ENCODE assay signal across 11 cellular contexts in the genomic region with DNA sequence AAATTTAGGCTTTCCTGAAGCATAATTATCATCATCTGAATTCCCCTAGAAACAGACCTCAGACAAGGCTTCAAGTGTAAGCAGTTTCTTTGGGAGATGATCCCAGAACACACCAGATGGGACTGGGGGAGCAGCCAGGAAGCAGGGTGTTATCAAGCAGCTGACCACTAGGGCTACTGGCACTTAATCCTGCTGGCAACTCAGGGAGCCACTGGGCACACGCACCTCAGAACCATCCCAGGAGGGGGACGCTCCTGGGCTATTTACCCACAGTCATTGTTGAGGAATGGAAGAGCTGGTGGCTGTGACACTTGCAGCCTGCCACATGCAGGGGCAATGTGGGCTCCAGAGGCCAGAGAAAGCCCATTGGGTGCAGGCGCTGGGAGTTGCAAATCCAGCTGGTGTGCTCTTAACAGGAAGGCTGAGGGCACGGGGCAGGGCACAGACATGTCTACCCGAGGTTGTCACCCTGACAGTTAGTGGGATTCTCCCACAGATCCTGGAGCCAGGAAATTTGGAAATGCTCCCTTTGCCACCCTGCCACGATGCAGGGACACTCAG. TPM values are rescaled to one million over a fixed set of nuclear protein-coding genes. Genes with fewer than 3 reads are reported as not detected.
A peak's percentile ranks its signal among the peaks of the same experiment; 100 is the strongest.
DNase-seq lines count a peak whose midpoint lies in the region; ATAC-seq, FAIRE-seq and TF ChIP-seq lines count a peak whose summit lies in the region.
"Had no signal": no experiment of that assay in that cellular context is flagged by ENCODE, and none has a peak within 500 bp of the region (broad histone marks: within the 10 kb centered on the region; RNA-seq: fewer than 3 reads in every experiment).

No MANE protein-coding gene starts in this region.

- H3K4ac ChIP-seq in H9 (ENCODE audit: low read depth, low read length), result no peak overlapping the region

- no peaks in the 10 kb centered on the region for H3K9me3 Mint-ChIP-seq in H9

- no peak overlapping the region for H3T11ph ChIP-seq in H9 (ENCODE audit: low read length)

- no peaks in the 10 kb centered on the region; the same call in 1 of the 2 replicates for H3K27me3 Mint-ChIP-seq in H9 (ENCODE audit: low read depth)

- no CpG with 5 or more reads among the region's 6 CpGs for WGBS in H9 (ENCODE audit: extremely low coverage, insufficient read length, low lambda C conversion rate)

- no peaks in the 10 kb centered on the region for H3K79me1 ChIP-seq in H9 (ENCODE audit: insufficient read depth, low read depth, low read length, poor library complexity, severe bottlenecking)

- no peaks in the 10 kb centered on the region for H3K23me2 ChIP-seq in H9 (ENCODE audit: insufficient read length, low read depth, low read length, poor library complexity, severe bottlenecking)

- H3K4me3 ChIP-seq in AG09309 (ENCODE audit: control insufficient read depth, low read depth, low read length) (no peak overlapping the region), bronchial epithelial cell (ENCODE audit: low read depth, low read length) (no peak overlapping the region), kidney (ENCODE audit: low read length in 2 of 2) (no peak overlapping the region), colonic mucosa (no peak overlapping the region)
- H3K4me3 ChIP-seq: body of pancreas had no signal

- no peaks in the 10 kb centered on the region; the same call in 1 of the 2 replicates for H3K4me1 ChIP-seq in H9 (ENCODE audit: insufficient read depth, low read length)
- H3K4me1 ChIP-seq in kidney (ENCODE audit: control insufficient read depth in 1 of 2, insufficient read depth in 1 of 2, low read depth in 1 of 2, low read length in 2 of 2), result no peaks in the 10 kb centered on the region
- no peaks in the 10 kb centered on the region for H3K4me1 ChIP-seq in colonic mucosa

- H3K9ac ChIP-seq in H9 (ENCODE audit: extremely low read depth, insufficient read length, low read length) (no peak overlapping the region), kidney (ENCODE audit: low read length in 2 of 2) (no peak overlapping the region), colonic mucosa (ENCODE audit: low read depth in 2 of 2, low read length in 2 of 2) (no peak overlapping the region)

- no peaks in the 10 kb centered on the region for H3K79me2 ChIP-seq in H9 (ENCODE audit: insufficient read depth, low read length)

- no peak overlapping the region for H2BK20ac ChIP-seq in H9 (ENCODE audit: low read depth, low read length, poor library complexity, severe bottlenecking)

- H3K4me1 Mint-ChIP-seq in H9, result peaks cover 20% of the 10 kb centered on the region in 2 experiments

- H3K27ac ChIP-seq in H9 (ENCODE audit: insufficient read length, low read depth, low read length) (no peak overlapping the region), kidney (ENCODE audit: low read depth in 2 of 2, low read length in 2 of 2) (no peak overlapping the region), colonic mucosa (no peak overlapping the region)
- H3K27ac ChIP-seq: body of pancreas had no signal

- no peak for FAIRE-seq in bronchial epithelial cell (lab: Jason Lieb, UNC)
- FAIRE-seq in kidney (lab: Jason Lieb, UNC), result no peak
- no peak for FAIRE-seq in HTR-8/SVneo (lab: Jason Lieb, UNC)

- H3K27ac Mint-ChIP-seq in H9, result peak overlapping the region; percentile 40 to 79 (median 68); a peak in 3 of 7 replicates

- peaks cover 7 to 46% (median 38%) of the 10 kb centered on the region in 3 experiments for H3K36me3 Mint-ChIP-seq in H9 (ENCODE audit: insufficient read depth in 1 of 3, low read depth in 3 of 3)

- no peak overlapping the region for H4K5ac ChIP-seq in H9 (ENCODE audit: insufficient read length, low read depth, low read length)

- no peak overlapping the region for H3K18ac ChIP-seq in H9 (ENCODE audit: insufficient read length, low read depth, low read length)

- intact Hi-C loops in kidney (cut with DNase I), result no loop called here
- intact Hi-C loops in colonic mucosa (cut with DNase I), result no loop called here

- ATAC-seq in GM18520 (IDR thresholded peaks at IDR 0.05; ENCODE audit: unreplicated experiment), result no peak
- ATAC-seq: body of pancreas had no signal

- H2AFZ ChIP-seq in H9 (ENCODE audit: low read length), result no peak overlapping the region

- H2BK15ac ChIP-seq in H9 (ENCODE audit: low read depth, low read length), result no peak overlapping the region

- H3K4me3 Mint-ChIP-seq in H9, result no peak overlapping the region

- no peak overlapping the region for H2BK120ac ChIP-seq in H9 (ENCODE audit: low read depth, low read length, poor library complexity, severe bottlenecking)

- H3K23ac ChIP-seq in H9 (ENCODE audit: insufficient read length, low read depth, low read length), result no peak overlapping the region

- H3K36me3 ChIP-seq in bronchial epithelial cell (ENCODE audit: control insufficient read depth, insufficient read depth, low read length) (peaks cover 10% of the 10 kb centered on the region), kidney (ENCODE audit: control insufficient read depth in 1 of 2, insufficient read depth in 2 of 2, low read length in 2 of 2) (peaks cover 0 to 5% of the 10 kb centered on the region in 2 donors), colonic mucosa (no peaks in the 10 kb centered on the region)

- no peaks in the 10 kb centered on the region for H4K20me1 ChIP-seq in H9 (ENCODE audit: control insufficient read depth, insufficient read depth, insufficient read length)

- no peak for DNase-seq in AG09309 (ENCODE audit: low read depth)
- DNase-seq in H9, result no peak
- no peak for DNase-seq in bronchial epithelial cell (ENCODE audit: low read depth)
- peak; percentile 44 for DNase-seq in kidney
- DNase-seq in HTR-8/SVneo (ENCODE audit: insufficient read length, low spot score), result no peak
- no peak for DNase-seq in activated T-cell treated with anti-CD3 and anti-CD28 coated beads for 4 hours
- no peak for DNase-seq in colonic mucosa
- DNase-seq: body of pancreas, NCI-H446, T-helper 1 cell had no signal

- H2AK5ac ChIP-seq in H9 (ENCODE audit: insufficient read length, low read length), result no peak overlapping the region

- no peak overlapping the region for H3K56ac ChIP-seq in H9 (ENCODE audit: insufficient read length, low read depth, low read length)

- no peaks in the 10 kb centered on the region for H3K27me3 ChIP-seq in H9 (ENCODE audit: insufficient read depth, low read length)
- no peaks in the 10 kb centered on the region for H3K27me3 ChIP-seq in bronchial epithelial cell (ENCODE audit: control insufficient read depth, insufficient read depth, low read length)
- no peaks in the 10 kb centered on the region for H3K27me3 ChIP-seq in colonic mucosa
- H3K27me3 ChIP-seq: body of pancreas had no signal

- no peak overlapping the region for H4K91ac ChIP-seq in H9 (ENCODE audit: insufficient read length, low read depth, low read length)

- no peak overlapping the region for H4K8ac ChIP-seq in H9 (replicated peaks; ENCODE audit: insufficient read length, low read depth, low read length)

- H3K4me2 ChIP-seq in H9 (ENCODE audit: insufficient read depth, insufficient read length, low read length), result no peak overlapping the region

- no peaks in the 10 kb centered on the region for H3K9me3 ChIP-seq in H9 (ENCODE audit: control insufficient read depth, low read depth, low read length)
- no peaks in the 10 kb centered on the region for H3K9me3 ChIP-seq in kidney (ENCODE audit: control insufficient read depth in 1 of 2, low read length in 2 of 2)
- no peaks in the 10 kb centered on the region for H3K9me3 ChIP-seq in colonic mucosa
- H3K9me3 ChIP-seq: body of pancreas had no signal

- H2BK5ac ChIP-seq in H9 (ENCODE audit: insufficient read length, low read length), result no peak overlapping the region

- H2BK12ac ChIP-seq in H9 (ENCODE audit: insufficient read length, low read depth, low read length), result no peak overlapping the region

- TF ChIP-seq CTCF in AG09309 (IDR thresholded peaks at IDR 0.05; ENCODE audit: control insufficient read depth, insufficient read depth, low read depth, low read length, missing control alignments) (peak; percentile 38), H9 (conservative IDR thresholded peaks at IDR 0.05) (peak; percentile 54), bronchial epithelial cell (IDR thresholded peaks at IDR 0.05; ENCODE audit: insufficient read depth, low read length, severe bottlenecking) (peak; percentile 38), kidney (IDR thresholded peaks at IDR 0.05; ENCODE audit: borderline replicate concordance, extremely low read depth, insufficient read depth) (no peak), colonic mucosa (IDR thresholded peaks at IDR 0.05) (no peak)

- no peak overlapping the region for H3K14ac ChIP-seq in H9 (ENCODE audit: insufficient read depth, low read length)

RNA-seq across cellular contexts. Expression of gene IL22RA1, which starts 15.1 kb away (rescaled TPM):
- total RNA-seq in H9 (2021) (0.13 TPM in 1 of 2 replicates, not detected in the other), bronchial epithelial cell (0.26 and 1.5 TPM in 2 replicates), kidney (1.4 TPM), colonic mucosa (10 to 100 TPM; 15.5 to 17.3 TPM)
- 1.4 TPM for polyA plus RNA-seq in kidney (ENCODE audit: insufficient read depth, low read depth, low replicate concordance)

RNA-seq across cellular contexts. Expression of gene IFNLR1, which starts 29.1 kb away (rescaled TPM):
- total RNA-seq in H9 (2021) (8.9 and 9.6 TPM in 2 replicates), bronchial epithelial cell (4.5 and 5.5 TPM in 2 replicates), kidney (4.8 TPM), colonic mucosa (10 to 100 TPM in 1 of 2 donors, 1 to 10 TPM in 1; 7.9 to 16.8 TPM)
- polyA plus RNA-seq in kidney (ENCODE audit: insufficient read depth, low read depth, low replicate concordance), result 1.6 TPM

RNA-seq across cellular contexts. Expression of gene MYOM3, which starts 46.1 kb away (rescaled TPM):
- total RNA-seq in H9 (2021), result 0.07 and 0.11 TPM in 2 replicates
- under 0.01 and 0.13 TPM in 2 replicates for total RNA-seq in bronchial epithelial cell
- 13.5 TPM for total RNA-seq in kidney
- polyA plus RNA-seq in kidney (ENCODE audit: insufficient read depth, low read depth, low replicate concordance), result 20.5 TPM
- 1 to 10 TPM; 1.8 to 3.3 TPM for total RNA-seq in colonic mucosa

Comparison
In these comparisons a context has a peak if more than half of its experiments do, and no peak if none do; other contexts are left out.
1. CTCF ChIP-seq: peak in AG09309 (single experiment), H9 (single experiment) and bronchial epithelial cell (single experiment); none in kidney (single experiment) and colonic mucosa (single experiment).